ENCODE assay signal across 2 cellular contexts in genomic region chr4:64890131-64890710, GRCh38.
TF ChIP-seq lines count a peak whose summit lies in the region.

No MANE protein-coding gene starts in this region.

TF ChIP-seq in GM23338, 12 proteins besides CTCF, POLR2A, EP300 and RAD21 (continued from another document):
- TF ChIP-seq ZNF462 (CRISPR knock-in tag; IDR thresholded peaks at IDR 0.05) = no peak
- TF ChIP-seq ZNF114 (CRISPR knock-in tag; IDR thresholded peaks at IDR 0.05) = no peak
- no peak for TF ChIP-seq REST (IDR thresholded peaks at IDR 0.05; ENCODE audit: unreplicated experiment)
- no peak for TF ChIP-seq POLR2AphosphoS5 (IDR thresholded peaks at IDR 0.05; ENCODE audit: low read depth)
- no peak for TF ChIP-seq NANOG (IDR thresholded peaks at IDR 0.05; ENCODE audit: borderline replicate concordance)
- TF ChIP-seq CREB1 (CRISPR knock-in tag; IDR thresholded peaks at IDR 0.05; ENCODE audit: low read depth) = no peak
- TF ChIP-seq ZNF331 (CRISPR knock-in tag; IDR thresholded peaks at IDR 0.05; ENCODE audit: low read depth) = no peak
- no peak for TF ChIP-seq EZH2 (IDR thresholded peaks at IDR 0.05; ENCODE audit: low read depth, unreplicated experiment)
- no peak for TF ChIP-seq JUNB (IDR thresholded peaks at IDR 0.05; ENCODE audit: unreplicated experiment)

TF ChIP-seq in WTC11, 78 proteins besides CTCF, POLR2A, EP300 and RAD21 (continued from another document):
- TF ChIP-seq E2F4 (CRISPR knock-in tag; IDR thresholded peaks at IDR 0.05; ENCODE audit: borderline replicate concordance, low read depth) (no peak), ZNF263 (CRISPR knock-in tag; IDR thresholded peaks at IDR 0.05; ENCODE audit: low read depth) (no peak), PRDM15 (CRISPR knock-in tag; IDR thresholded peaks at IDR 0.05) (no peak), ZNF396 (CRISPR knock-in tag; IDR thresholded peaks at IDR 0.05; ENCODE audit: borderline replicate concordance) (no peak), HMGA2 (CRISPR knock-in tag; IDR thresholded peaks at IDR 0.05) (no peak), GABPB1 (CRISPR knock-in tag; IDR thresholded peaks at IDR 0.05) (no peak)
